25 cellular contexts compared by ENCODE assay signal in genomic region chr2:239846789-239847676, GRCh38.
"Had no signal": no experiment of that assay in that cellular context is flagged by ENCODE, and none has a peak within 500 bp of the region (broad histone marks: within the 10 kb centered on the region; RNA-seq: fewer than 3 reads in every experiment).

No MANE protein-coding gene starts in this region.

- H3K4me3 Mint-ChIP-seq: activated CD4-positive, alpha-beta T cell treated with anti-CD3 and anti-CD28 coated beads, Interleukin-2, amount 10 ng/mL, durations not matched to agents 24 days and 14 days; activated naive CD4-positive, alpha-beta T cell treated with anti-CD3 and anti-CD28 coated beads, Interleukin-2, amount 50 U/mL, for 24 hours; activated T-helper 1 cell treated with anti-CD3 and anti-CD28 coated beads, Interleukin-12 subunit alpha, Interleukin-12 subunit beta, Interleukin-2, Interleukin-4 antibody, amounts not matched to agents 30 ng/mL and 10 ng/mL and 1 ng/mL, durations not matched to agents 14 hours and 24 hours and 36 hours; dendritic cell treated with granulocyte-macrophage colony-stimulating factor and Interleukin-4, amounts not matched to agents 40 ng/mL and 50 ng/mL, for 4 days; immature natural killer cell; nephron; T-helper 1 cell treated with Interleukin-12 subunit alpha and Interleukin-12 subunit beta and Interleukin-4 antibody, amounts not matched to agents 30 μg/mL and 1 μg/mL, for 36 hours had no signal

- H3K27ac Mint-ChIP-seq: activated CD4-positive, alpha-beta T cell treated with anti-CD3 and anti-CD28 coated beads, Interleukin-2, amount 10 ng/mL, durations not matched to agents 24 days and 14 days; activated naive CD4-positive, alpha-beta T cell treated with anti-CD3 and anti-CD28 coated beads, Interleukin-2, amount 50 U/mL, for 24 hours; activated T-helper 1 cell treated with anti-CD3 and anti-CD28 coated beads, Interleukin-12 subunit alpha, Interleukin-12 subunit beta, Interleukin-2, Interleukin-4 antibody, amounts not matched to agents 30 ng/mL and 10 ng/mL and 1 ng/mL, durations not matched to agents 14 hours and 24 hours and 36 hours; dendritic cell treated with granulocyte-macrophage colony-stimulating factor and Interleukin-4, amounts not matched to agents 40 ng/mL and 50 ng/mL, for 4 days; immature natural killer cell; nephron; T-helper 1 cell treated with Interleukin-12 subunit alpha and Interleukin-12 subunit beta and Interleukin-4 antibody, amounts not matched to agents 30 μg/mL and 1 μg/mL, for 36 hours had no signal

- H3K27ac ChIP-seq: body of pancreas, hepatocyte, left ventricle myocardium inferior, neutrophil, pancreas, psoas muscle, right atrium auricular region, spleen, upper lobe of left lung had no signal

- H3K4me1 ChIP-seq: body of pancreas, left ventricle myocardium inferior, pancreas, psoas muscle, right atrium auricular region, spleen, upper lobe of left lung had no signal

- H3K27me3 ChIP-seq: body of pancreas, hepatocyte, neutrophil, pancreas, right atrium auricular region, upper lobe of left lung had no signal

- FAIRE-seq: pancreas had no signal

- ATAC-seq: body of pancreas, pancreas, psoas muscle had no signal

- H3K36me3 ChIP-seq: left ventricle myocardium inferior, neutrophil, pancreas, right atrium auricular region, spleen, upper lobe of left lung had no signal

- H3K4me1 Mint-ChIP-seq: activated naive CD4-positive, alpha-beta T cell treated with anti-CD3 and anti-CD28 coated beads, Interleukin-2, amount 50 U/mL, for 24 hours; nephron had no signal

- DNase-seq: activated CD4-positive, alpha-beta T cell treated with anti-CD3 and anti-CD28 coated beads, Interleukin-2, amount 10 ng/mL, durations not matched to agents 24 days and 14 days; activated CD4-positive, CD25-positive, alpha-beta regulatory T cell; activated gamma-delta T cell treated with Interleukin-2 at 50 U/mL for 16 hours; anterior cingulate cortex; body of pancreas; effector CD4-positive, alpha-beta T cell; foreskin melanocyte; immature natural killer cell; kidney glomerular epithelial cell; left ventricle myocardium inferior; midbrain; pancreas; psoas muscle; spleen; stimulated activated CD4-positive, alpha-beta T cell treated with anti-CD3 and anti-CD28 coated beads, Interleukin-4, amount 100 ng/mL, for 1 hour; stimulated activated naive CD4-positive, alpha-beta T cell treated with Interleukin-2 at 50 U/mL for 16 hours; upper lobe of left lung had no signal

- H3K4me3 ChIP-seq: body of pancreas, hepatocyte, left ventricle myocardium inferior, pancreas, psoas muscle, right atrium auricular region, spleen, upper lobe of left lung had no signal

- H3K9me3 ChIP-seq: neutrophil, pancreas had no signal
